Comparison of ENCODE assay signal across 27 cellular contexts in the genomic region with DNA sequence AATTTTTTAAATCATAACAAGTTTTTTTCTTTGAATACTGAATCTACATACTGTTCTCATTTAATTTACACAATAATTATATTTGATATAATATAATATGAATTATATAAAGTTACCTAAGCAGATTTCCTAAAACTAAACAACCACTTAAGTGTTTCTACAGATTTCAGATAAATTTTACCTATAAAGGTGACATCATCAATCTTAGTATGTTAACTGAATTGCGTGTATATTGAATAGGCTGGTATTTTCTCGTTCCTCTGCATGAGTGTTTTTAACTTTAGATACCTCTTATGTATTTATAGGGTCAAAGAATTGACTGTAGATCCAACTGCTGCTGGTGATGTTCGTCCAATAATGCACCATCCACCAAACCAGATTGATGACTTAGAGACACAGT. TPM values are rescaled to one million over a fixed set of nuclear protein-coding genes. Genes with fewer than 3 reads are reported as not detected.
DNase-seq lines count a peak whose midpoint lies in the region; ATAC-seq, FAIRE-seq and TF ChIP-seq lines count a peak whose summit lies in the region.
"Had no signal": no experiment of that assay in that cellular context is flagged by ENCODE, and none has a peak within 500 bp of the region (broad histone marks: within the 10 kb centered on the region; RNA-seq: fewer than 3 reads in every experiment).

No MANE protein-coding gene starts in this region.

- WGBS in small intestine, 3 donors = 96 to 100% (median 99%) methylated on average over 3 of the region's 3 CpGs

- H3K27me3 Mint-ChIP-seq in activated naive CD4-positive, alpha-beta T cell treated with anti-CD3 and anti-CD28 coated beads, Interleukin-2, amount 50 U/mL, for 24 hours = no peaks in the 10 kb centered on the region
- H3K27me3 Mint-ChIP-seq in activated naive CD4-positive, alpha-beta T cell treated with anti-CD3 and anti-CD28 coated beads for 36 hours (ENCODE audit: low read depth) = no peaks in the 10 kb centered on the region
- H3K27me3 Mint-ChIP-seq in CD8-positive, alpha-beta T cell (ENCODE audit: low read depth) = no peaks in the 10 kb centered on the region
- H3K27me3 Mint-ChIP-seq in astrocyte (ENCODE audit: low read depth, unreplicated experiment) = no peaks in the 10 kb centered on the region
- H3K27me3 Mint-ChIP-seq in WTC11 (ENCODE audit: low read depth) = no peaks in the 10 kb centered on the region
- H3K27me3 Mint-ChIP-seq: CD4-positive, alpha-beta memory T cell had no signal

- no peak overlapping the region for H2AFZ ChIP-seq in astrocyte (ENCODE audit: low read depth, low read length)
- H2AFZ ChIP-seq: GM23248, PC-9 had no signal

- no peaks in the 10 kb centered on the region for H3K9me3 ChIP-seq in CD8-positive, alpha-beta T cell (ENCODE audit: low read length)
- H3K9me3 ChIP-seq in astrocyte (ENCODE audit: insufficient read depth, low read depth, low read length) = no peaks in the 10 kb centered on the region
- H3K9me3 ChIP-seq in small intestine (ENCODE audit: control insufficient read depth, low read depth) = no peaks in the 10 kb centered on the region
- H3K9me3 ChIP-seq: BLaER1, Caco-2, MG63, SJCRH30 had no signal

- H3K4me3 ChIP-seq in CD8-positive, alpha-beta T cell (ENCODE audit: low read depth, low read length) = no peak overlapping the region
- H3K4me3 ChIP-seq in astrocyte (ENCODE audit: insufficient read depth, low read depth, low read length) (no peak overlapping the region), small intestine (ENCODE audit: low read depth in 1 of 2, low read length in 2 of 2) (no peak overlapping the region)
- H3K4me3 ChIP-seq: BLaER1, GM12878, GM23248, MG63, PC-9, SJCRH30 had no signal

- H3K27me3 ChIP-seq in CD8-positive, alpha-beta T cell (ENCODE audit: insufficient read depth, low read length) = no peaks in the 10 kb centered on the region
- H3K27me3 ChIP-seq in astrocyte (ENCODE audit: insufficient read depth, low read length) = no peaks in the 10 kb centered on the region
- no peaks in the 10 kb centered on the region for H3K27me3 ChIP-seq in small intestine (ENCODE audit: control insufficient read depth in 2 of 2, insufficient read depth in 2 of 2, low read length in 2 of 2)
- H3K27me3 ChIP-seq: BLaER1, MG63, SJCRH30 had no signal

- H3K9me3 Mint-ChIP-seq in activated naive CD4-positive, alpha-beta T cell treated with anti-CD3 and anti-CD28 coated beads, Interleukin-2, amount 50 U/mL, for 24 hours = no peaks in the 10 kb centered on the region
- no peaks in the 10 kb centered on the region for H3K9me3 Mint-ChIP-seq in activated naive CD4-positive, alpha-beta T cell treated with anti-CD3 and anti-CD28 coated beads for 36 hours
- H3K9me3 Mint-ChIP-seq in CD8-positive, alpha-beta T cell = no peaks in the 10 kb centered on the region
- no peaks in the 10 kb centered on the region for H3K9me3 Mint-ChIP-seq in astrocyte (ENCODE audit: unreplicated experiment)
- H3K9me3 Mint-ChIP-seq in WTC11 = no peaks in the 10 kb centered on the region
- H3K9me3 Mint-ChIP-seq: CD4-positive, alpha-beta memory T cell had no signal

- no peak for TF ChIP-seq CTCF in CD8-positive, alpha-beta T cell (IDR thresholded peaks at IDR 0.05)
- TF ChIP-seq CTCF in astrocyte (IDR thresholded peaks at IDR 0.05; ENCODE audit: insufficient read depth, low read depth, low read length) (no peak), WTC11 (IDR thresholded peaks at IDR 0.05) (no peak)

- H4K20me1 ChIP-seq in astrocyte (ENCODE audit: insufficient read depth, low read length) = no peaks in the 10 kb centered on the region
- H4K20me1 ChIP-seq: BLaER1 had no signal

- H3K27ac ChIP-seq in CD8-positive, alpha-beta T cell (ENCODE audit: low read depth, low read length) = no peak overlapping the region
- no peak overlapping the region for H3K27ac ChIP-seq in astrocyte (ENCODE audit: low read depth, low read length)
- no peak overlapping the region for H3K27ac ChIP-seq in small intestine (ENCODE audit: low read depth in 1 of 2, low read length in 1 of 2)
- H3K27ac ChIP-seq: BLaER1, GM23248, PC-9, SJCRH30 had no signal

- H3K27ac Mint-ChIP-seq in activated naive CD4-positive, alpha-beta T cell treated with anti-CD3 and anti-CD28 coated beads, Interleukin-2, amount 50 U/mL, for 24 hours = peak overlapping the region; percentile 62
- H3K27ac Mint-ChIP-seq in activated naive CD4-positive, alpha-beta T cell treated with anti-CD3 and anti-CD28 coated beads for 36 hours = no peak overlapping the region
- H3K27ac Mint-ChIP-seq in CD8-positive, alpha-beta T cell = peak overlapping the region; percentile 45
- peak overlapping the region; percentile 53 for H3K27ac Mint-ChIP-seq in astrocyte (ENCODE audit: unreplicated experiment)
- H3K27ac Mint-ChIP-seq in WTC11 = no peak overlapping the region

- no peak overlapping the region for H3K9ac ChIP-seq in astrocyte (ENCODE audit: low read length)
- H3K9ac ChIP-seq: BLaER1, GM23248 had no signal

- CTCF ChIA-PET in activated naive CD4-positive, alpha-beta T cell treated with anti-CD3 and anti-CD28 coated beads for 36 hours (lab: Charles Lee) = interaction anchor here (0.9 kb wide), 1 partner anchor 149 kb away, joined by 4 read pairs; no protein-coding TSS in a partner anchor
- CTCF ChIA-PET in CD8-positive, alpha-beta T cell (lab: Charles Lee) = interaction anchor here (0.7 kb wide), 1 partner anchor 70 kb away, joined by 3 read pairs; no protein-coding TSS in a partner anchor
- CTCF ChIA-PET in WTC11 (lab: Charles Lee) = no interaction called here

- H3K4me3 Mint-ChIP-seq in activated naive CD4-positive, alpha-beta T cell treated with anti-CD3 and anti-CD28 coated beads, Interleukin-2, amount 50 U/mL, for 24 hours = no peak overlapping the region
- no peak overlapping the region for H3K4me3 Mint-ChIP-seq in activated naive CD4-positive, alpha-beta T cell treated with anti-CD3 and anti-CD28 coated beads for 36 hours
- no peak overlapping the region for H3K4me3 Mint-ChIP-seq in CD8-positive, alpha-beta T cell
- H3K4me3 Mint-ChIP-seq in astrocyte (ENCODE audit: unreplicated experiment) = no peak overlapping the region
- H3K4me3 Mint-ChIP-seq in WTC11 = no peak overlapping the region
- H3K4me3 Mint-ChIP-seq: CD4-positive, alpha-beta memory T cell had no signal

- peaks cover 12% of the 10 kb centered on the region for H3K4me1 Mint-ChIP-seq in activated naive CD4-positive, alpha-beta T cell treated with anti-CD3 and anti-CD28 coated beads, Interleukin-2, amount 50 U/mL, for 24 hours
- peaks cover 3% of the 10 kb centered on the region for H3K4me1 Mint-ChIP-seq in activated naive CD4-positive, alpha-beta T cell treated with anti-CD3 and anti-CD28 coated beads for 36 hours (ENCODE audit: low read depth)
- H3K4me1 Mint-ChIP-seq in CD8-positive, alpha-beta T cell (ENCODE audit: low read depth) = peaks cover 3% of the 10 kb centered on the region
- H3K4me1 Mint-ChIP-seq in astrocyte (ENCODE audit: low read depth, unreplicated experiment) = peaks cover 2% of the 10 kb centered on the region
- no peaks in the 10 kb centered on the region for H3K4me1 Mint-ChIP-seq in WTC11

- no peaks in the 10 kb centered on the region for H3K4me1 ChIP-seq in CD8-positive, alpha-beta T cell (ENCODE audit: insufficient read depth, low read length)
- H3K4me1 ChIP-seq in astrocyte (ENCODE audit: insufficient read depth, low read length) (no peaks in the 10 kb centered on the region), small intestine (ENCODE audit: control insufficient read depth in 2 of 2, insufficient read depth in 1 of 2, low read depth in 1 of 2, low read length in 1 of 2) (no peaks in the 10 kb centered on the region)
- H3K4me1 ChIP-seq: BLaER1 had no signal

- H3K79me2 ChIP-seq in astrocyte (ENCODE audit: insufficient read depth, low read length) = no peaks in the 10 kb centered on the region

- peaks cover 11% of the 10 kb centered on the region for H3K36me3 Mint-ChIP-seq in activated naive CD4-positive, alpha-beta T cell treated with anti-CD3 and anti-CD28 coated beads, Interleukin-2, amount 50 U/mL, for 24 hours
- H3K36me3 Mint-ChIP-seq in activated naive CD4-positive, alpha-beta T cell treated with anti-CD3 and anti-CD28 coated beads for 36 hours (ENCODE audit: low read depth) = peaks cover 24% of the 10 kb centered on the region
- H3K36me3 Mint-ChIP-seq in CD8-positive, alpha-beta T cell = peaks cover 68% of the 10 kb centered on the region
- peaks cover 14% of the 10 kb centered on the region for H3K36me3 Mint-ChIP-seq in astrocyte (ENCODE audit: low read depth, unreplicated experiment)
- H3K36me3 Mint-ChIP-seq in WTC11 = peaks cover 51% of the 10 kb centered on the region

- intact Hi-C loops in activated naive CD4-positive, alpha-beta T cell treated with anti-CD3 and anti-CD28 coated beads for 36 hours (cut with micrococcal nuclease) = no loop called here
- intact Hi-C loops in CD8-positive, alpha-beta T cell (cut with DNase I, micrococcal nuclease) = no loop called here

- ATAC-seq in CD8-positive, alpha-beta T cell = no peak
- ATAC-seq in WTC11 = no peak
- ATAC-seq: GM12878, Right ventricle myocardium inferior had no signal

- DNase-seq in activated naive CD4-positive, alpha-beta T cell treated with anti-CD3 and anti-CD28 coated beads for 36 hours = no peak
- no peak for DNase-seq in CD8-positive, alpha-beta T cell
- DNase-seq in astrocyte (ENCODE audit: low read depth) (no peak), small intestine (no peak), WTC11 (ENCODE audit: low spot score) (no peak)
- no peak for DNase-seq in stimulated activated CD4-positive, alpha-beta T cell treated with anti-CD3 and anti-CD28 coated beads, Interleukin-15, amount 100 ng/mL, for 24 hours
- DNase-seq: Caco-2; CD4-positive, alpha-beta memory T cell; DMS79; EL; GDM1; GM23248; H7; KG1; MG63; NCI-H1105 treated with DMSO at 0.1 percent for 48 hours; NCI-H146; NCI-H1930; NCI-H446 treated with DMSO at 0.1 percent for 48 hours; NCI-H526; PC-9; SJCRH30 had no signal

- H3K4me2 ChIP-seq in astrocyte (ENCODE audit: low read length) = no peak overlapping the region
- H3K4me2 ChIP-seq: BLaER1, PC-9 had no signal

- FAIRE-seq in astrocyte (lab: Jason Lieb, UNC) (no peak), small intestine (lab: Jason Lieb, UNC) (peak; percentile 82)
- FAIRE-seq: HTR-8/SVneo had no signal

- POLR2A ChIA-PET in CD8-positive, alpha-beta T cell (lab: Charles Lee) = interaction anchor here (0.7 kb wide), 1 partner anchor 29 kb away, joined by 3 read pairs; no protein-coding TSS in a partner anchor
- POLR2A ChIA-PET in WTC11 (lab: Charles Lee) = no interaction called here

- peaks cover 43% of the 10 kb centered on the region for H3K36me3 ChIP-seq in CD8-positive, alpha-beta T cell (ENCODE audit: insufficient read depth, low read length)
- H3K36me3 ChIP-seq in astrocyte (ENCODE audit: insufficient read depth, low read length) (peaks cover 27% of the 10 kb centered on the region), small intestine (ENCODE audit: control insufficient read depth in 2 of 2, insufficient read depth in 2 of 2, low read length in 2 of 2) (peaks cover 2 to 7% of the 10 kb centered on the region in 2 donors)

RNA-seq across cellular contexts. Expression of gene DIMT1, which starts 30.3 kb away (rescaled TPM):
- 10 to 100 TPM; 47.4 to 48.4 TPM for total RNA-seq in activated naive CD4-positive, alpha-beta T cell treated with anti-CD3 and anti-CD28 coated beads for 36 hours
- total RNA-seq in CD8-positive, alpha-beta T cell = 10 to 100 TPM; 22.8 to 23.7 TPM
- 23.7 and 25.7 TPM in 2 replicates for total RNA-seq in astrocyte
- 10 to 100 TPM in 1 of 3 donors, 1 to 10 TPM in 2; 4.9 to 17.1 (median 7.6) TPM for polyA plus RNA-seq in small intestine
- total RNA-seq in WTC11 (2021) = 30.3 to 33.9 TPM (median 31.1 TPM) in 3 replicates

RNA-seq across cellular contexts. Expression of gene IPO11, which starts 39.2 kb away (rescaled TPM):
- 10 to 100 TPM; 54.8 to 57.2 TPM for total RNA-seq in activated naive CD4-positive, alpha-beta T cell treated with anti-CD3 and anti-CD28 coated beads for 36 hours
- 10 to 100 TPM; 17.0 to 17.2 TPM for total RNA-seq in CD8-positive, alpha-beta T cell
- 24.9 and 31.7 TPM in 2 replicates for total RNA-seq in astrocyte
- polyA plus RNA-seq in small intestine = 10 to 100 TPM in 1 of 3 donors, 1 to 10 TPM in 2; 4.7 to 16.4 (median 5.4) TPM
- total RNA-seq in WTC11 (2021) = 52.6 to 61.9 TPM (median 60.0 TPM) in 3 replicates

Comparison
In these comparisons a context has a peak if more than half of its experiments do, and no peak if none do; other contexts are left out.
1. H3K27ac Mint-ChIP-seq: peak in activated naive CD4-positive, alpha-beta T cell treated with anti-CD3 and anti-CD28 coated beads, Interleukin-2, amount 50 U/mL, for 24 hours (single experiment), CD8-positive, alpha-beta T cell (single experiment) and astrocyte (single experiment); none in activated naive CD4-positive, alpha-beta T cell treated with anti-CD3 and anti-CD28 coated beads for 36 hours (single experiment) and WTC11 (single experiment).